1 cellular context compared by ENCODE assay signal in genomic region chr10:99372546-99373271, GRCh38.
TF ChIP-seq lines count a peak whose summit lies in the region.

No MANE protein-coding gene starts in this region.

TF ChIP-seq in GM23338, 12 proteins besides CTCF, POLR2A, EP300 and RAD21 (continued from another document):
- TF ChIP-seq ZNF462 (CRISPR knock-in tag; IDR thresholded peaks at IDR 0.05) (no peak), NANOG (IDR thresholded peaks at IDR 0.05; ENCODE audit: borderline replicate concordance) (no peak), JUNB (IDR thresholded peaks at IDR 0.05; ENCODE audit: unreplicated experiment) (no peak)
